ENCODE assay signal across 1 cellular context in the genomic region with DNA sequence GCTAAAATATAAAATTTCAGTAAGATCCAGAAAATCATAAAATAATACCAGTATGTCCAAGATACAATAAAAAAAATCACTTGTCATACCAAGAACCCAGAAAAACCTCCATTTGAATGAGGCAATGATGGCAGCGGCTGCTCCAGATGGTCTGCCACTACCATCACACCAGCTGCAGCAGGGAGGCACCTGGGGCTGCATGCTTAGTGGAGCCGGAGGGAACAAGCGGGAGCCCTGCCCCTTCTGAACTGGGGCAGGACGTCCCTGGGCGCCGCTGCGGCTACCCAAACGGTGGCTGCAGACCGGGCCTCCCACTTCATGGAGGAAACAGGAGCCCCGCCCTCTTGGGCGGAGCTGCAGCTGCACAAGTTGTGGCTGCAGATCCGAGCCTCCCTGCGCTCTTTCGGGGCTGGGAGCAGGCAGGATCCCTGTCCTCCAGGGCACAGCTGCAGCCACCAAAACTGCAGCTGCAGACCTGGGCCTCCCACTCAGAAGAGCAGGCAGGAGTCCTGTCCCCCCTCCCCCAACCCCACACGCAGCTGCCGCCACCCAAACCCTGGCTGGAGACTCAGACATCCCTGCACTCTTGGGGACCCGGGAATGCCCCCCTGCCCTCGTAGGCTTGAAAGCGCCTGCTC.
TF ChIP-seq lines count a peak whose summit lies in the region.

No MANE protein-coding gene starts in this region.

TF ChIP-seq in HepG2, 621 proteins besides CTCF, POLR2A, EP300 and RAD21 (continued from another document and continues in another):
- TF ChIP-seq, protein P1, sequence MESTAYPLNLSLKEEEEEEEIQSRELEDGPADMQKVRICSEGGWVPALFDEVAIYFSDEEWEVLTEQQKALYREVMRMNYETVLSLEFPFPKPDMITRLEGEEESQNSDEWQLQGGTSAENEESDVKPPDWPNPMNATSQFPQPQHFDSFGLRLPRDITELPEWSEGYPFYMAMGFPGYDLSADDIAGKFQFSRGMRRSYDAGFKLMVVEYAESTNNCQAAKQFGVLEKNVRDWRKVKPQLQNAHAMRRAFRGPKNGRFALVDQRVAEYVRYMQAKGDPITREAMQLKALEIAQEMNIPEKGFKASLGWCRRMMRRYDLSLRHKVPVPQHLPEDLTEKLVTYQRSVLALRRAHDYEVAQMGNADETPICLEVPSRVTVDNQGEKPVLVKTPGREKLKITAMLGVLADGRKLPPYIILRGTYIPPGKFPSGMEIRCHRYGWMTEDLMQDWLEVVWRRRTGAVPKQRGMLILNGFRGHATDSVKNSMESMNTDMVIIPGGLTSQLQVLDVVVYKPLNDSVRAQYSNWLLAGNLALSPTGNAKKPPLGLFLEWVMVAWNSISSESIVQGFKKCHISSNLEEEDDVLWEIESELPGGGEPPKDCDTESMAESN (CRISPR knock-in tag; conservative IDR thresholded peaks at IDR 0.05): 0 out of 2 replicates have a peak, but pooled peaks have one; percentile 19
- TF ChIP-seq ZNF788 (CRISPR knock-in tag; IDR thresholded peaks at IDR 0.05; ENCODE audit: borderline replicate concordance): peak; percentile 4; the same call in 1 of the 2 replicates
- TF ChIP-seq, protein P2, sequence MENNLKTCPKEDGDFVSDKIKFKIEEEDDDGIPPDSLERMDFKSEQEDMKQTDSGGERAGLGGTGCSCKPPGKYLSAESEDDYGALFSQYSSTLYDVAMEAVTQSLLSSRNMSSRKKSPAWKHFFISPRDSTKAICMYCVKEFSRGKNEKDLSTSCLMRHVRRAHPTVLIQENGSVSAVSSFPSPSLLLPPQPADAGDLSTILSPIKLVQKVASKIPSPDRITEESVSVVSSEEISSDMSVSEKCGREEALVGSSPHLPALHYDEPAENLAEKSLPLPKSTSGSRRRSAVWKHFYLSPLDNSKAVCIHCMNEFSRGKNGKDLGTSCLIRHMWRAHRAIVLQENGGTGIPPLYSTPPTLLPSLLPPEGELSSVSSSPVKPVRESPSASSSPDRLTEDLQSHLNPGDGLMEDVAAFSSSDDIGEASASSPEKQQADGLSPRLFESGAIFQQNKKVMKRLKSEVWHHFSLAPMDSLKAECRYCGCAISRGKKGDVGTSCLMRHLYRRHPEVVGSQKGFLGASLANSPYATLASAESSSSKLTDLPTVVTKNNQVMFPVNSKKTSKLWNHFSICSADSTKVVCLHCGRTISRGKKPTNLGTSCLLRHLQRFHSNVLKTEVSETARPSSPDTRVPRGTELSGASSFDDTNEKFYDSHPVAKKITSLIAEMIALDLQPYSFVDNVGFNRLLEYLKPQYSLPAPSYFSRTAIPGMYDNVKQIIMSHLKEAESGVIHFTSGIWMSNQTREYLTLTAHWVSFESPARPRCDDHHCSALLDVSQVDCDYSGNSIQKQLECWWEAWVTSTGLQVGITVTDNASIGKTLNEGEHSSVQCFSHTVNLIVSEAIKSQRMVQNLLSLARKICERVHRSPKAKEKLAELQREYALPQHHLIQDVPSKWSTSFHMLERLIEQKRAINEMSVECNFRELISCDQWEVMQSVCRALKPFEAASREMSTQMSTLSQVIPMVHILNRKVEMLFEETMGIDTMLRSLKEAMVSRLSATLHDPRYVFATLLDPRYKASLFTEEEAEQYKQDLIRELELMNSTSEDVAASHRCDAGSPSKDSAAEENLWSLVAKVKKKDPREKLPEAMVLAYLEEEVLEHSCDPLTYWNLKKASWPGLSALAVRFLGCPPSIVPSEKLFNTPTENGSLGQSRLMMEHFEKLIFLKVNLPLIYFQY (CRISPR knock-in tag; IDR thresholded peaks at IDR 0.05; ENCODE audit: borderline replicate concordance): no peak
- TF ChIP-seq SP4 (CRISPR knock-in tag; IDR thresholded peaks at IDR 0.05): no peak
- 0 out of 2 replicates have a peak, but pooled peaks have one; percentile 37 for TF ChIP-seq TSC22D2 (CRISPR knock-in tag; IDR thresholded peaks at IDR 0.05; ENCODE audit: borderline replicate concordance)
- TF ChIP-seq NFKB2 (CRISPR knock-in tag; IDR thresholded peaks at IDR 0.05; ENCODE audit: borderline replicate concordance): peak; percentile 85; the same call in 1 of the 2 replicates
- TF ChIP-seq SP5 (CRISPR knock-in tag; IDR thresholded peaks at IDR 0.05; ENCODE audit: borderline replicate concordance, low read depth): peak; percentile 70; the same call in 1 of the 2 replicates
- TF ChIP-seq PHF8 (CRISPR knock-in tag; IDR thresholded peaks at IDR 0.05): peak; percentile 33
- TF ChIP-seq, protein P3, sequence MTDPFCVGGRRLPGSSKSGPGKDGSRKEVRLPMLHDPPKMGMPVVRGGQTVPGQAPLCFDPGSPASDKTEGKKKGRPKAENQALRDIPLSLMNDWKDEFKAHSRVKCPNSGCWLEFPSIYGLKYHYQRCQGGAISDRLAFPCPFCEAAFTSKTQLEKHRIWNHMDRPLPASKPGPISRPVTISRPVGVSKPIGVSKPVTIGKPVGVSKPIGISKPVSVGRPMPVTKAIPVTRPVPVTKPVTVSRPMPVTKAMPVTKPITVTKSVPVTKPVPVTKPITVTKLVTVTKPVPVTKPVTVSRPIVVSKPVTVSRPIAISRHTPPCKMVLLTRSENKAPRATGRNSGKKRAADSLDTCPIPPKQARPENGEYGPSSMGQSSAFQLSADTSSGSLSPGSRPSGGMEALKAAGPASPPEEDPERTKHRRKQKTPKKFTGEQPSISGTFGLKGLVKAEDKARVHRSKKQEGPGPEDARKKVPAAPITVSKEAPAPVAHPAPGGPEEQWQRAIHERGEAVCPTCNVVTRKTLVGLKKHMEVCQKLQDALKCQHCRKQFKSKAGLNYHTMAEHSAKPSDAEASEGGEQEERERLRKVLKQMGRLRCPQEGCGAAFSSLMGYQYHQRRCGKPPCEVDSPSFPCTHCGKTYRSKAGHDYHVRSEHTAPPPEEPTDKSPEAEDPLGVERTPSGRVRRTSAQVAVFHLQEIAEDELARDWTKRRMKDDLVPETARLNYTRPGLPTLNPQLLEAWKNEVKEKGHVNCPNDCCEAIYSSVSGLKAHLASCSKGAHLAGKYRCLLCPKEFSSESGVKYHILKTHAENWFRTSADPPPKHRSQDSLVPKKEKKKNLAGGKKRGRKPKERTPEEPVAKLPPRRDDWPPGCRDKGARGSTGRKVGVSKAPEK (CRISPR knock-in tag; IDR thresholded peaks at IDR 0.05; ENCODE audit: borderline replicate concordance): peak; percentile 49; the same call in 1 of the 2 replicates
- peak; percentile 32; the same call in 1 of the 2 replicates for TF ChIP-seq HOXD1 (CRISPR knock-in tag; IDR thresholded peaks at IDR 0.05)
- TF ChIP-seq HES4 (CRISPR knock-in tag; IDR thresholded peaks at IDR 0.05; ENCODE audit: borderline replicate concordance): peak; percentile 72
- TF ChIP-seq, protein P4, sequence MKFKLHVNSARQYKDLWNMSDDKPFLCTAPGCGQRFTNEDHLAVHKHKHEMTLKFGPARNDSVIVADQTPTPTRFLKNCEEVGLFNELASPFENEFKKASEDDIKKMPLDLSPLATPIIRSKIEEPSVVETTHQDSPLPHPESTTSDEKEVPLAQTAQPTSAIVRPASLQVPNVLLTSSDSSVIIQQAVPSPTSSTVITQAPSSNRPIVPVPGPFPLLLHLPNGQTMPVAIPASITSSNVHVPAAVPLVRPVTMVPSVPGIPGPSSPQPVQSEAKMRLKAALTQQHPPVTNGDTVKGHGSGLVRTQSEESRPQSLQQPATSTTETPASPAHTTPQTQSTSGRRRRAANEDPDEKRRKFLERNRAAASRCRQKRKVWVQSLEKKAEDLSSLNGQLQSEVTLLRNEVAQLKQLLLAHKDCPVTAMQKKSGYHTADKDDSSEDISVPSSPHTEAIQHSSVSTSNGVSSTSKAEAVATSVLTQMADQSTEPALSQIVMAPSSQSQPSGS (CRISPR knock-in tag; IDR thresholded peaks at IDR 0.05): peak; percentile 53; the same call in 1 of the 2 replicates
- TF ChIP-seq ISX (CRISPR knock-in tag; conservative IDR thresholded peaks at IDR 0.05): no peak
- peak; percentile 62; the same call in 1 of the 2 replicates for TF ChIP-seq ZNF180 (CRISPR knock-in tag; IDR thresholded peaks at IDR 0.05; ENCODE audit: borderline replicate concordance, low read depth)
- TF ChIP-seq ISL2 (CRISPR knock-in tag; IDR thresholded peaks at IDR 0.05): 0 out of 2 replicates have a peak, but pooled peaks have one; percentile 28
- TF ChIP-seq, protein P5, sequence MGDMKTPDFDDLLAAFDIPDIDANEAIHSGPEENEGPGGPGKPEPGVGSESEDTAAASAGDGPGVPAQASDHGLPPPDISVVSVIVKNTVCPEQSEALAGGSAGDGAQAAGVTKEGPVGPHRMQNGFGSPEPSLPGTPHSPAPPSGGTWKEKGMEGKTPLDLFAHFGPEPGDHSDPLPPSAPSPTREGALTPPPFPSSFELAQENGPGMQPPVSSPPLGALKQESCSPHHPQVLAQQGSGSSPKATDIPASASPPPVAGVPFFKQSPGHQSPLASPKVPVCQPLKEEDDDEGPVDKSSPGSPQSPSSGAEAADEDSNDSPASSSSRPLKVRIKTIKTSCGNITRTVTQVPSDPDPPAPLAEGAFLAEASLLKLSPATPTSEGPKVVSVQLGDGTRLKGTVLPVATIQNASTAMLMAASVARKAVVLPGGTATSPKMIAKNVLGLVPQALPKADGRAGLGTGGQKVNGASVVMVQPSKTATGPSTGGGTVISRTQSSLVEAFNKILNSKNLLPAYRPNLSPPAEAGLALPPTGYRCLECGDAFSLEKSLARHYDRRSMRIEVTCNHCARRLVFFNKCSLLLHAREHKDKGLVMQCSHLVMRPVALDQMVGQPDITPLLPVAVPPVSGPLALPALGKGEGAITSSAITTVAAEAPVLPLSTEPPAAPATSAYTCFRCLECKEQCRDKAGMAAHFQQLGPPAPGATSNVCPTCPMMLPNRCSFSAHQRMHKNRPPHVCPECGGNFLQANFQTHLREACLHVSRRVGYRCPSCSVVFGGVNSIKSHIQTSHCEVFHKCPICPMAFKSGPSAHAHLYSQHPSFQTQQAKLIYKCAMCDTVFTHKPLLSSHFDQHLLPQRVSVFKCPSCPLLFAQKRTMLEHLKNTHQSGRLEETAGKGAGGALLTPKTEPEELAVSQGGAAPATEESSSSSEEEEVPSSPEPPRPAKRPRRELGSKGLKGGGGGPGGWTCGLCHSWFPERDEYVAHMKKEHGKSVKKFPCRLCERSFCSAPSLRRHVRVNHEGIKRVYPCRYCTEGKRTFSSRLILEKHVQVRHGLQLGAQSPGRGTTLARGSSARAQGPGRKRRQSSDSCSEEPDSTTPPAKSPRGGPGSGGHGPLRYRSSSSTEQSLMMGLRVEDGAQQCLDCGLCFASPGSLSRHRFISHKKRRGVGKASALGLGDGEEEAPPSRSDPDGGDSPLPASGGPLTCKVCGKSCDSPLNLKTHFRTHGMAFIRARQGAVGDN (CRISPR knock-in tag; IDR thresholded peaks at IDR 0.05): peak; percentile 70
- TF ChIP-seq NR2F6 (IDR thresholded peaks at IDR 0.05): no peak
- no peak for TF ChIP-seq NR2F6 (CRISPR knock-in tag; IDR thresholded peaks at IDR 0.05)
- 0 out of 2 replicates have a peak, but pooled peaks have one; percentile 41 for TF ChIP-seq KDM2A (CRISPR knock-in tag; IDR thresholded peaks at IDR 0.05; ENCODE audit: borderline replicate concordance, low read depth)
- TF ChIP-seq, protein P6, sequence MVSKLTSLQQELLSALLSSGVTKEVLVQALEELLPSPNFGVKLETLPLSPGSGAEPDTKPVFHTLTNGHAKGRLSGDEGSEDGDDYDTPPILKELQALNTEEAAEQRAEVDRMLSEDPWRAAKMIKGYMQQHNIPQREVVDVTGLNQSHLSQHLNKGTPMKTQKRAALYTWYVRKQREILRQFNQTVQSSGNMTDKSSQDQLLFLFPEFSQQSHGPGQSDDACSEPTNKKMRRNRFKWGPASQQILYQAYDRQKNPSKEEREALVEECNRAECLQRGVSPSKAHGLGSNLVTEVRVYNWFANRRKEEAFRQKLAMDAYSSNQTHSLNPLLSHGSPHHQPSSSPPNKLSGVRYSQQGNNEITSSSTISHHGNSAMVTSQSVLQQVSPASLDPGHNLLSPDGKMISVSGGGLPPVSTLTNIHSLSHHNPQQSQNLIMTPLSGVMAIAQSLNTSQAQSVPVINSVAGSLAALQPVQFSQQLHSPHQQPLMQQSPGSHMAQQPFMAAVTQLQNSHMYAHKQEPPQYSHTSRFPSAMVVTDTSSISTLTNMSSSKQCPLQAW (CRISPR knock-in tag; IDR thresholded peaks at IDR 0.05): peak; percentile 7; the same call in 1 of the 2 replicates
- 0 out of 2 replicates have a peak, but pooled peaks have one; percentile 54 for TF ChIP-seq ZNF160 (CRISPR knock-in tag; IDR thresholded peaks at IDR 0.05)
- TF ChIP-seq ZNF501 (CRISPR knock-in tag; IDR thresholded peaks at IDR 0.05): no peak
- TF ChIP-seq GATAD1 (CRISPR knock-in tag; IDR thresholded peaks at IDR 0.05): no peak
- peak; percentile 39; the same call in 1 of the 2 replicates for TF ChIP-seq ZNF567 (CRISPR knock-in tag; IDR thresholded peaks at IDR 0.05; ENCODE audit: borderline replicate concordance)
- TF ChIP-seq RBM39 (IDR thresholded peaks at IDR 0.05; ENCODE audit: low read depth, low read length, poor library complexity, severe bottlenecking): peak; percentile 41
- 0 out of 2 replicates have a peak, but pooled peaks have one; percentile 18 for TF ChIP-seq TMF1 (CRISPR knock-in tag; IDR thresholded peaks at IDR 0.05; ENCODE audit: low read depth)
- peak; percentile 22; the same call in 1 of the 2 replicates for TF ChIP-seq STAG1 (CRISPR knock-in tag; IDR thresholded peaks at IDR 0.05)
- TF ChIP-seq MEIS1 (CRISPR knock-in tag; IDR thresholded peaks at IDR 0.05; ENCODE audit: borderline replicate concordance): 0 out of 2 replicates have a peak, but pooled peaks have one; percentile 4
- TF ChIP-seq ZNF136 (CRISPR knock-in tag; IDR thresholded peaks at IDR 0.05; ENCODE audit: low read depth): no peak
- no peak for TF ChIP-seq PAF1 (CRISPR knock-in tag; IDR thresholded peaks at IDR 0.05)
- TF ChIP-seq CBX1 (IDR thresholded peaks at IDR 0.05; ENCODE audit: low read depth): peak; percentile 66
- TF ChIP-seq, protein P7, sequence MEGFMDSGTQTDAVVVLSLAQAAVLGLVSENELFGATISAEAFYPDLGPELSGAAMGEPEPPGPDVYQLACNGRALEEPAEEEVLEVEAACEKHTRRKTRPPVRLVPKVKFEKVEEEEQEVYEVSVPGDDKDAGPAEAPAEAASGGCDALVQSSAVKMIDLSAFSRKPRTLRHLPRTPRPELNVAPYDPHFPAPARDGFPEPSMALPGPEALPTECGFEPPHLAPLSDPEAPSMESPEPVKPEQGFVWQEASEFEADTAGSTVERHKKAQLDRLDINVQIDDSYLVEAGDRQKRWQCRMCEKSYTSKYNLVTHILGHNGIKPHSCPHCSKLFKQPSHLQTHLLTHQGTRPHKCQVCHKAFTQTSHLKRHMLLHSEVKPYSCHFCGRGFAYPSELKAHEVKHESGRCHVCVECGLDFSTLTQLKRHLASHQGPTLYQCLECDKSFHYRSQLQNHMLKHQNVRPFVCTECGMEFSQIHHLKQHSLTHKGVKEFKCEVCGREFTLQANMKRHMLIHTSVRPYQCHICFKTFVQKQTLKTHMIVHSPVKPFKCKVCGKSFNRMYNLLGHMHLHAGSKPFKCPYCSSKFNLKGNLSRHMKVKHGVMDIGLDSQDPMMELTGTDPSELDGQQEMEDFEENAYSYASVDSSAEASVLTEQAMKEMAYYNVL (CRISPR knock-in tag; IDR thresholded peaks at IDR 0.05; ENCODE audit: borderline replicate concordance): 0 out of 2 replicates have a peak, but pooled peaks have one; percentile 19
- TF ChIP-seq ZNF383 (CRISPR knock-in tag; IDR thresholded peaks at IDR 0.05; ENCODE audit: borderline replicate concordance): no peak
- peak; percentile 20; the same call in 1 of the 2 replicates for TF ChIP-seq WIZ (CRISPR knock-in tag; IDR thresholded peaks at IDR 0.05)
- TF ChIP-seq ZNF780A (CRISPR knock-in tag; IDR thresholded peaks at IDR 0.05): no peak
- TF ChIP-seq ZNF768 (CRISPR knock-in tag; IDR thresholded peaks at IDR 0.05): peak; percentile 55; the same call in 1 of the 2 replicates
- TF ChIP-seq ZKSCAN8 (CRISPR knock-in tag; IDR thresholded peaks at IDR 0.05; ENCODE audit: borderline replicate concordance): 0 out of 2 replicates have a peak, but pooled peaks have one; percentile 35
- peak; percentile 35 for TF ChIP-seq TAF15 (IDR thresholded peaks at IDR 0.05; ENCODE audit: low read depth, low read length, poor library complexity, severe bottlenecking)
- 0 out of 2 replicates have a peak, but pooled peaks have one; percentile 21 for TF ChIP-seq EED (CRISPR knock-in tag; IDR thresholded peaks at IDR 0.05)
- TF ChIP-seq CREB1 (IDR thresholded peaks at IDR 0.05): no peak
- TF ChIP-seq CREB1 (CRISPR knock-in tag; IDR thresholded peaks at IDR 0.05): no peak
